In the genomic region with DNA sequence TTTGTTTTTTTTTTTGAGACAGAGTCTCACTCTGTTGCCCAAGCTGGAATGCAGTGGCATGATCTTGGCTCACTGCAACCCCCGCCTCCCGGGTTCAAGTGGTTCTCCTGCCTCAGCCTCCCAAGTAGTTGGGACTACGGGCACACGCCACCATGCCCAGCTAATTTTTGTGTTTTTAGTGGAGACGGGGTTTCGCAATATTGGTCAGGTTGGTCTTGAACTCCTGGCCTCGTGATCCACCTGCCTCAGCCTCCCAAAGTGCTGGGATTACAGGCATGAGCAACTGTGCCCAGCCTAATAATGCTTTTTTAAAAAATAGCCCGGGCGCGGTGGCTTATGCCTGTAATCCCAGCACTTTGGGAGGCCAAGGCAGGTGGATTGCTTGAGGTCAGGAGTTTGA, we compare ENCODE assay signal across 1 cellular context. TPM values are rescaled to one million over a fixed set of nuclear protein-coding genes. Genes with fewer than 3 reads are reported as not detected.
"Had no signal": no experiment of that assay in that cellular context is flagged by ENCODE, and none has a peak within 500 bp of the region (broad histone marks: within the 10 kb centered on the region; RNA-seq: fewer than 3 reads in every experiment).

No MANE protein-coding gene starts in this region.

RNA-seq across cellular contexts. Expression of a gene that starts 59.2 kb away (rescaled TPM):
- total RNA-seq: bronchial epithelial cell had no signal
